ENCODE assay signal across 11 cellular contexts in the genomic region with DNA sequence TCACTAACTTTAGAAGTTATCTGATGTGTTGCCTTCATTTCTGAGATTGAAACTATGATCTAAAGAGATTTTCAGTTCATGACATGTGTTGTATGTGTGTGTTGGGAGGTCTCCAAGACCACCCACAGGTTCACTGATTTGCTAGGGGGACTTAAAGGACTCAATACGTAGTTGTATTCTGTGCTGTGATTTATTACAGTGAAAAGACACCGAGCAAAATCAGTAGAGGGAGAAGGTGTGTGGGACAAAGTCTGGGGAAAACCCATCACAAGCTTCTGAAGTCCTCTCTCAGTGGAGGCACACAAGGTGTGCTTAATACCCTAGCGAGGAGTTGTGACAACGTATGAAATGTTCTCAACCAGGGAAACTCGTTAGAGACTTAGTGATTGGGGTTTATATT. TPM values are rescaled to one million over a fixed set of nuclear protein-coding genes. Genes with fewer than 3 reads are reported as not detected.
DNase-seq lines count a peak whose midpoint lies in the region; ATAC-seq and TF ChIP-seq lines count a peak whose summit lies in the region.
"Had no signal": no experiment of that assay in that cellular context is flagged by ENCODE, and none has a peak within 500 bp of the region (broad histone marks: within the 10 kb centered on the region; RNA-seq: fewer than 3 reads in every experiment).

No MANE protein-coding gene starts in this region.

- DNase-seq in GM13977 (ENCODE audit: low spot score) (peak; percentile 52), mesenchymal stem cell (no peak), RKO (ENCODE audit: low spot score) (no peak), H7 (no peak)
- DNase-seq: activated CD4-positive, CD25-positive, alpha-beta regulatory T cell; DMS53 had no signal

- ATAC-seq in GM21423 (IDR thresholded peaks at IDR 0.05; ENCODE audit: unreplicated experiment) (peak; percentile 49), HG03439 (IDR thresholded peaks at IDR 0.05; ENCODE audit: unreplicated experiment) (no peak)
- ATAC-seq: HepG2 had no signal

- no peaks in the 10 kb centered on the region for H3K9me2 ChIP-seq in OCI-LY1 (ENCODE audit: low read depth, low read length)

- H3K9me3 ChIP-seq in OCI-LY1 (ENCODE audit: low read length) (no peaks in the 10 kb centered on the region), mesenchymal stem cell (ENCODE audit: control insufficient read depth, low read length) (no peaks in the 10 kb centered on the region)

- H3K18ac ChIP-seq in mesenchymal stem cell (ENCODE audit: low read depth in 1 of 2, low read length in 2 of 2) = no peak overlapping the region

- in situ Hi-C loops in GM13977 (cut with MboI; ENCODE audit: low pct_unique_long_range_greater_than_20kb, low sequenced_read_pairs, unreplicated experiment) = no loop called here

- H3K4me2 ChIP-seq in OCI-LY1 (ENCODE audit: low read length) = peak overlapping the region; percentile 58
- H3K4me2 ChIP-seq in mesenchymal stem cell (ENCODE audit: low read length, poor library complexity, severe bottlenecking) = no peak overlapping the region

- no peak overlapping the region for H2BK120ac ChIP-seq in mesenchymal stem cell (ENCODE audit: low read depth, low read length)

- H3K4me1 ChIP-seq in OCI-LY1 (ENCODE audit: insufficient read depth, low read length, severe bottlenecking) (peaks cover 48% of the 10 kb centered on the region), mesenchymal stem cell (ENCODE audit: control insufficient read depth, insufficient read depth, low read depth, low read length) (no peaks in the 10 kb centered on the region)

- H3F3A ChIP-seq in OCI-LY1 (ENCODE audit: insufficient read depth, low read length) = no peaks in the 10 kb centered on the region

- WGBS in mesenchymal stem cell = 90% methylated on average over 5 of the region's 5 CpGs

- no peak overlapping the region for H3K23ac ChIP-seq in mesenchymal stem cell (ENCODE audit: low read length in 2 of 2)

- H3K4me3 ChIP-seq in OCI-LY1 (ENCODE audit: low read depth, low read length, poor library complexity, severe bottlenecking) = no peak overlapping the region
- H3K4me3 ChIP-seq in mesenchymal stem cell (ENCODE audit: insufficient read depth in 1 of 2, low read depth in 1 of 2, low read length in 2 of 2) = no peak overlapping the region
- no peak overlapping the region for H3K4me3 ChIP-seq in H7 (ENCODE audit: insufficient read depth, low read depth, low read length)

- no peak overlapping the region for H2AK5ac ChIP-seq in mesenchymal stem cell (ENCODE audit: low read length, severe bottlenecking)

- H2BK5ac ChIP-seq in mesenchymal stem cell (ENCODE audit: low read depth, low read length, poor library complexity, severe bottlenecking) = no peak overlapping the region

- peaks cover 53% of the 10 kb centered on the region for H3K79me2 ChIP-seq in OCI-LY1 (ENCODE audit: insufficient read depth, low read length)

- peaks cover 25% of the 10 kb centered on the region for H3K36me3 ChIP-seq in OCI-LY1 (ENCODE audit: insufficient read depth, low read length)
- peaks cover 0 to under 1% of the 10 kb centered on the region in 2 experiments for H3K36me3 ChIP-seq in mesenchymal stem cell (ENCODE audit: control insufficient read depth in 1 of 2, insufficient read depth in 2 of 2, low read depth in 1 of 2, low read length in 2 of 2)
- no peaks in the 10 kb centered on the region for H3K36me3 ChIP-seq in H7 (replicated peaks; ENCODE audit: control insufficient read depth, insufficient read depth, low read length)

- H4K91ac ChIP-seq in mesenchymal stem cell (ENCODE audit: low read length) = no peak overlapping the region

- TF ChIP-seq CTCF in GM13977 (IDR thresholded peaks at IDR 0.05; ENCODE audit: extremely low read depth, insufficient read depth, missing control alignments) (no peak), OCI-LY1 (IDR thresholded peaks at IDR 0.05; ENCODE audit: low read length) (no peak)

- no peak overlapping the region for H4K8ac ChIP-seq in mesenchymal stem cell (ENCODE audit: low read length)

- no peak overlapping the region for H3K4ac ChIP-seq in mesenchymal stem cell (ENCODE audit: low read depth in 1 of 2, low read length in 2 of 2)

- H2BK12ac ChIP-seq in mesenchymal stem cell (ENCODE audit: low read length in 2 of 2) = no peak overlapping the region

- peaks cover 18% of the 10 kb centered on the region for H3K79me1 ChIP-seq in mesenchymal stem cell (replicated peaks; ENCODE audit: low read length, poor library complexity, severe bottlenecking)

- H3K9ac ChIP-seq in OCI-LY1 (ENCODE audit: low read length) (no peak overlapping the region; the same call in 1 of the 2 replicates), mesenchymal stem cell (ENCODE audit: low read length) (peak overlapping the region; percentile 23)

- no peak overlapping the region for H2BK15ac ChIP-seq in mesenchymal stem cell (ENCODE audit: low read depth, poor library complexity, severe bottlenecking)

- no peaks in the 10 kb centered on the region for H3K27me3 ChIP-seq in OCI-LY1 (ENCODE audit: insufficient read depth, low read length)
- H3K27me3 ChIP-seq in mesenchymal stem cell (ENCODE audit: control insufficient read depth in 1 of 2, insufficient read depth in 1 of 2, low read length in 2 of 2) = no peaks in the 10 kb centered on the region
- no peaks in the 10 kb centered on the region for H3K27me3 ChIP-seq in H7 (ENCODE audit: control insufficient read depth, insufficient read depth, low read length)

- H3K27ac ChIP-seq in OCI-LY1 (ENCODE audit: low read depth, low read length, poor library complexity, severe bottlenecking) = peak overlapping the region; percentile 82
- no peak overlapping the region for H3K27ac ChIP-seq in mesenchymal stem cell (ENCODE audit: low read length, poor library complexity, severe bottlenecking)

- H2AFZ ChIP-seq in OCI-LY1 (ENCODE audit: low read length) (no peak overlapping the region), mesenchymal stem cell (ENCODE audit: low read depth, low read length) (no peak overlapping the region)

- no peak overlapping the region for H3K14ac ChIP-seq in mesenchymal stem cell (ENCODE audit: low read length in 2 of 2)

- H4K20me1 ChIP-seq in OCI-LY1 (ENCODE audit: insufficient read depth, low read length) = no peaks in the 10 kb centered on the region

RNA-seq across cellular contexts. Expression of a gene that starts 35.6 kb away (rescaled TPM):
- 5.2 TPM for polyA plus RNA-seq in mesenchymal stem cell (2013, experiment 1 of 2)
- 5.0 TPM for polyA plus RNA-seq in mesenchymal stem cell (2013, experiment 2 of 2)
- 9.6 and 12.3 TPM in 2 replicates for total RNA-seq in H7 (2014; rRNA removed; shearing (Covaris generic))

RNA-seq across cellular contexts. Expression of a gene that starts 53.0 kb away (rescaled TPM):
- not detected for polyA plus RNA-seq in mesenchymal stem cell (2013, experiment 1 of 2)
- polyA plus RNA-seq in mesenchymal stem cell (2013, experiment 2 of 2) = not detected
- total RNA-seq in H7 (2014; rRNA removed; shearing (Covaris generic)) = not detected in 2 replicates
- total RNA-seq: HepG2, myocyte had no signal
